Comparison of ENCODE assay signal across 17 cellular contexts in genomic region chr17:80237386-80237785, GRCh38.
"Had no signal": no experiment of that assay in that cellular context is flagged by ENCODE, and none has a peak within 500 bp of the region (broad histone marks: within the 10 kb centered on the region; RNA-seq: fewer than 3 reads in every experiment).

No MANE protein-coding gene starts in this region.

- DNase-seq: KBM-7, MV-4-11, NCI-H1048, NCI-H1105, NCI-H1436 treated with DMSO at 0.1 percent for 48 hours, NCI-H1694, NCI-H187 treated with DMSO at 0.1 percent for 48 hours, NCI-H2029 treated with DMSO at 0.1 percent for 48 hours, NCI-H2171 treated with DMSO at 0.1 percent for 48 hours, NCI-H446 treated with DMSO at 0.1 percent for 48 hours, NCI-H524 treated with DMSO at 0.1 percent for 48 hours, NCI-H69, NCI-H774, RPMI8226, SHP77, SK-N-SH, SW 1271 had no signal
